27 cellular contexts compared by ENCODE assay signal in genomic region chr13:34853161-34853560, GRCh38.
"Had no signal": no experiment of that assay in that cellular context is flagged by ENCODE, and none has a peak within 500 bp of the region (broad histone marks: within the 10 kb centered on the region; RNA-seq: fewer than 3 reads in every experiment).

No MANE protein-coding gene starts in this region.

- H3K36me3 ChIP-seq: neutrophil, pancreas, prostate gland, right lobe of liver, sigmoid colon, stomach, thoracic aorta, tibial artery, transverse colon, upper lobe of right lung, vagina had no signal

- H3K9me3 ChIP-seq: neutrophil, pancreas, prostate gland, right lobe of liver, sigmoid colon, stomach, thoracic aorta, tibial artery, transverse colon, upper lobe of right lung, vagina had no signal

- H3K27me3 ChIP-seq: neutrophil, pancreas, right lobe of liver, sigmoid colon, stomach, tibial artery, transverse colon, upper lobe of right lung, vagina had no signal

- H3K4me1 Mint-ChIP-seq: naive thymus-derived CD8-positive, alpha-beta T cell; neural crest cell; stimulated activated effector memory CD8-positive, alpha-beta T cell treated with anti-CD3 and anti-CD28 coated beads, Interleukin-12 subunit alpha, Interleukin-12 subunit beta, amount 100 ng/mL, for 72 hours; stimulated activated naive B cell treated with anti-CD40 and anti-IgM and Interleukin-4, amounts not matched to agents 10 μg/mL and 1 μg/mL and 100 μg/mL, for 72 hours had no signal

- H3K36me3 Mint-ChIP-seq: naive thymus-derived CD8-positive, alpha-beta T cell; stimulated activated effector memory CD8-positive, alpha-beta T cell treated with anti-CD3 and anti-CD28 coated beads, Interleukin-12 subunit alpha, Interleukin-12 subunit beta, amount 100 ng/mL, for 72 hours; stimulated activated naive B cell treated with anti-CD40 and anti-IgM and Interleukin-4, amounts not matched to agents 10 μg/mL and 1 μg/mL and 100 μg/mL, for 72 hours; type B pancreatic cell had no signal

- H3K4me1 ChIP-seq: pancreas, prostate gland, right lobe of liver, sigmoid colon, stomach, tibial artery, transverse colon, upper lobe of right lung, vagina had no signal

- ATAC-seq: naive thymus-derived CD8-positive, alpha-beta T cell; natural killer cell treated with Interleukin-12 subunit alpha and Interleukin-12 subunit beta and Interleukin-15 and Interleukin-18, amount 100 ng/mL, for 72 hours; right cardiac atrium; right lobe of liver; stimulated activated effector memory CD8-positive, alpha-beta T cell treated with anti-CD3 and anti-CD28 coated beads, Interleukin-12 subunit alpha, Interleukin-12 subunit beta, amount 100 ng/mL, for 72 hours; stimulated activated naive B cell treated with anti-CD40 and anti-IgM and Interleukin-4, amounts not matched to agents 10 μg/mL and 1 μg/mL and 100 μg/mL, for 72 hours; upper lobe of right lung had no signal

- H3K27ac ChIP-seq: neutrophil, pancreas, prostate gland, right lobe of liver, sigmoid colon, stomach, thoracic aorta, tibial artery, transverse colon, upper lobe of right lung, vagina had no signal

- H3K4me3 ChIP-seq: pancreas, prostate gland, right lobe of liver, sigmoid colon, stomach, thoracic aorta, tibial artery, transverse colon, upper lobe of right lung, vagina had no signal

- H3K9me3 Mint-ChIP-seq: naive thymus-derived CD8-positive, alpha-beta T cell; nephron progenitor cell; neural crest cell; stimulated activated naive B cell treated with anti-CD40 and anti-IgM and Interleukin-4, amounts not matched to agents 10 μg/mL and 1 μg/mL and 100 μg/mL, for 72 hours; stimulated activated naive CD8-positive, alpha-beta T cell treated with anti-CD3 and anti-CD28 coated beads, Interleukin-15, Interleukin-2, amounts not matched to agents 100 ng/mL and 50 ng/mL, for 24 hours; type B pancreatic cell had no signal

- H3K27ac Mint-ChIP-seq: naive thymus-derived CD8-positive, alpha-beta T cell; natural killer cell treated with Interleukin-12 subunit alpha and Interleukin-12 subunit beta and Interleukin-15 and Interleukin-18, amount 100 ng/mL, for 72 hours; nephron progenitor cell; stimulated activated effector memory CD8-positive, alpha-beta T cell treated with anti-CD3 and anti-CD28 coated beads, Interleukin-12 subunit alpha, Interleukin-12 subunit beta, amount 100 ng/mL, for 72 hours; stimulated activated naive B cell treated with anti-CD40 and anti-IgM and Interleukin-4, amounts not matched to agents 10 μg/mL and 1 μg/mL and 100 μg/mL, for 72 hours; stimulated activated naive CD8-positive, alpha-beta T cell treated with anti-CD3 and anti-CD28 coated beads, Interleukin-15, Interleukin-2, amounts not matched to agents 100 ng/mL and 50 ng/mL, for 24 hours; type B pancreatic cell had no signal

- H3K4me3 Mint-ChIP-seq: naive thymus-derived CD8-positive, alpha-beta T cell; natural killer cell treated with Interleukin-12 subunit alpha and Interleukin-12 subunit beta and Interleukin-15 and Interleukin-18, amount 100 ng/mL, for 72 hours; nephron progenitor cell; neural crest cell; stimulated activated effector memory CD8-positive, alpha-beta T cell treated with anti-CD3 and anti-CD28 coated beads, Interleukin-12 subunit alpha, Interleukin-12 subunit beta, amount 100 ng/mL, for 72 hours; stimulated activated naive B cell treated with anti-CD40 and anti-IgM and Interleukin-4, amounts not matched to agents 10 μg/mL and 1 μg/mL and 100 μg/mL, for 72 hours; stimulated activated naive CD8-positive, alpha-beta T cell treated with anti-CD3 and anti-CD28 coated beads, Interleukin-15, Interleukin-2, amounts not matched to agents 100 ng/mL and 50 ng/mL, for 24 hours; type B pancreatic cell had no signal

- DNase-seq: naive thymus-derived CD8-positive, alpha-beta T cell; nephron progenitor cell; nucleus accumbens; pancreas; right cardiac atrium; right lobe of liver; sigmoid colon; small intestine; stimulated activated CD4-positive, alpha-beta T cell treated with anti-CD3 and anti-CD28 coated beads, Interleukin-15, amount 100 ng/mL, for 24 hours; stimulated activated CD4-positive, alpha-beta T cell treated with anti-CD3 and anti-CD28 coated beads, Interleukin-2, amount 100 ng/mL, for 24 hours; stimulated activated CD4-positive, alpha-beta T cell treated with anti-CD3 and anti-CD28 coated beads, Interleukin-2, amount 100 ng/mL, for 48 hours; stimulated activated CD4-positive, alpha-beta T cell treated with anti-CD3 and anti-CD28 coated beads, Interleukin-4, amount 100 ng/mL, for 24 hours; stimulated activated naive B cell treated with anti-CD40 and anti-IgM and Interleukin-4, amounts not matched to agents 10 μg/mL and 1 μg/mL and 100 μg/mL, for 72 hours; stimulated activated naive CD4-positive, alpha-beta T cell treated with Interleukin-2 at 50 U/mL for 16 hours; stomach; tibial artery; transverse colon; upper lobe of right lung had no signal

- H3K27me3 Mint-ChIP-seq: natural killer cell treated with Interleukin-12 subunit alpha and Interleukin-12 subunit beta and Interleukin-15 and Interleukin-18, amount 100 ng/mL, for 72 hours; stimulated activated naive B cell treated with anti-CD40 and anti-IgM and Interleukin-4, amounts not matched to agents 10 μg/mL and 1 μg/mL and 100 μg/mL, for 72 hours; stimulated activated naive CD8-positive, alpha-beta T cell treated with anti-CD3 and anti-CD28 coated beads, Interleukin-15, Interleukin-2, amounts not matched to agents 100 ng/mL and 50 ng/mL, for 24 hours; type B pancreatic cell had no signal

- FAIRE-seq: pancreas, small intestine had no signal
